In genomic region chr1:43551396-43551888, GRCh38 we compare ENCODE assay signal across 1 cellular context.
A peak's percentile ranks its signal among the peaks of the same experiment; 100 is the strongest.
TF ChIP-seq lines count a peak whose summit lies in the region.

No MANE protein-coding gene starts in this region.

TF ChIP-seq in K562, 482 proteins besides CTCF, POLR2A, EP300 and RAD21 (continued from another document):
- TF ChIP-seq RBM25 (IDR thresholded peaks at IDR 0.05; ENCODE audit: low read depth, low read length, severe bottlenecking) = peak; percentile 64
